Comparison of ENCODE assay signal across 27 cellular contexts in the genomic region with DNA sequence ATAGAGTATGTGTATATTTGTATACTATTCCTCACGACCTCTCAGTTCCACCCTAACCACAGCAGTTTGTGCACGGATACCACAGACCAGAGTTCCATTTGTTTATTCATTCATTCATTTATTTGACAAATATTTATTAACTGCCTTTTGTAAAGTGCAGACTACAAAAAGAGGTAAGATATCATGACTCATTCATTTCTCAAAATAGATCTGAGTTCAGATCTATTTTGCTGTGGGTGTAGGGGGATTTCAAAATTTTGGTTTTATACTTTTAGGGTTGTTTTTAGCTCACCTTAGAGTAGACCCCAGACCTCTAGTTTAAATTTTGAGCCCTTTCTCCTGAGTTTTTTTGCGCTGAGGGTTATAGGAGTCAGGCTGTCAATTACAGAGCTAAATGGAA.
"Had no signal": no experiment of that assay in that cellular context is flagged by ENCODE, and none has a peak within 500 bp of the region (broad histone marks: within the 10 kb centered on the region; RNA-seq: fewer than 3 reads in every experiment).

No MANE protein-coding gene starts in this region.

- H3K4me3 Mint-ChIP-seq: activated CD4-positive, alpha-beta T cell treated with anti-CD3 and anti-CD28 coated beads, Interleukin-2, amount 10 ng/mL, durations not matched to agents 7 days and 5 days; activated naive CD4-positive, alpha-beta T cell treated with anti-CD3 and anti-CD28 coated beads, Interleukin-2, amount 10 ng/mL, durations not matched to agents 7 days and 5 days; activated T-cell treated with anti-CD3 and anti-CD28 coated beads, Interleukin-2, amount 50 U/mL, for 4 hours; mesothelial cell of epicardium; nephron; type B pancreatic cell had no signal

- H3K27ac ChIP-seq: ascending aorta, esophagus squamous epithelium, gastroesophageal sphincter, neutrophil, pancreas, stomach, testis, WERI-Rb-1 had no signal

- H3K27me3 Mint-ChIP-seq: activated CD4-positive, alpha-beta T cell treated with anti-CD3 and anti-CD28 coated beads, Interleukin-2, amount 10 ng/mL, durations not matched to agents 7 days and 5 days; activated naive CD4-positive, alpha-beta T cell treated with anti-CD3 and anti-CD28 coated beads, Interleukin-2, amount 10 ng/mL, durations not matched to agents 7 days and 5 days; T-cell; type B pancreatic cell had no signal

- H3K9me3 Mint-ChIP-seq: activated CD4-positive, alpha-beta T cell treated with anti-CD3 and anti-CD28 coated beads, Interleukin-2, amount 10 ng/mL, durations not matched to agents 7 days and 5 days; activated naive CD4-positive, alpha-beta T cell treated with anti-CD3 and anti-CD28 coated beads, Interleukin-2, amount 10 ng/mL, durations not matched to agents 7 days and 5 days; activated T-cell treated with anti-CD3 and anti-CD28 coated beads, Interleukin-2, amount 50 U/mL, for 4 hours; mesothelial cell of epicardium; nephron; T-cell; type B pancreatic cell had no signal

- DNase-seq: activated CD4-positive, alpha-beta T cell treated with anti-CD3 and anti-CD28 coated beads, Interleukin-2, amount 10 ng/mL, durations not matched to agents 7 days and 5 days; activated CD4-positive, CD25-positive, alpha-beta regulatory T cell treated with anti-CD3 and anti-CD28 coated beads, Interleukin-2, amount 50 U/mL, for 72 hours; activated CD8-positive, alpha-beta memory T cell treated with anti-CD3 and anti-CD28 coated beads for 24 hours; activated CD8-positive, alpha-beta memory T cell treated with anti-CD3 and anti-CD28 coated beads, Interleukin-2, amount 50 U/mL, for 4 hours; activated effector memory CD4-positive, alpha-beta T cell treated with Interleukin-2 at 50 U/mL for 16 hours; activated naive CD4-positive, alpha-beta T cell treated with anti-CD3 and anti-CD28 coated beads, Interleukin-2, amount 10 ng/mL, durations not matched to agents 7 days and 5 days; activated T-cell treated with anti-CD3 and anti-CD28 coated beads, Interleukin-2, amount 50 U/mL, for 4 hours; central memory CD4-positive, alpha-beta T cell; effector memory CD4-positive, alpha-beta T cell; esophagus squamous epithelium; head of caudate nucleus; hypothalamus; left ventricle myocardium superior; mammary epithelial cell; pancreas; right cardiac atrium; stimulated activated CD4-positive, alpha-beta T cell treated with anti-CD3 and anti-CD28 coated beads, Interleukin-12 subunit alpha, Interleukin-12 subunit beta, amount 100 ng/mL, for 4 hours; stomach; T-cell; testis; WERI-Rb-1 had no signal

- H3K9me3 ChIP-seq: ascending aorta, esophagus squamous epithelium, gastroesophageal sphincter, neutrophil, pancreas, stomach, testis had no signal

- H3K4me3 ChIP-seq: ascending aorta, esophagus squamous epithelium, gastroesophageal sphincter, pancreas, stomach, testis had no signal

- H3K4me1 ChIP-seq: testis had no signal

- H3K27ac Mint-ChIP-seq: activated CD4-positive, alpha-beta T cell treated with anti-CD3 and anti-CD28 coated beads, Interleukin-2, amount 10 ng/mL, durations not matched to agents 7 days and 5 days; activated naive CD4-positive, alpha-beta T cell treated with anti-CD3 and anti-CD28 coated beads, Interleukin-2, amount 10 ng/mL, durations not matched to agents 7 days and 5 days; mesothelial cell of epicardium; nephron; type B pancreatic cell had no signal

- H3K27me3 ChIP-seq: ascending aorta, esophagus squamous epithelium, gastroesophageal sphincter, neutrophil, pancreas, stomach, testis had no signal

- ATAC-seq: gastroesophageal sphincter, pancreas, T-cell had no signal
